In genomic region chr4:111671756-111672155, GRCh38 we compare ENCODE assay signal across 19 cellular contexts.
DNase-seq lines count a peak whose midpoint lies in the region; FAIRE-seq and TF ChIP-seq lines count a peak whose summit lies in the region.
"Had no signal": no experiment of that assay in that cellular context is flagged by ENCODE, and none has a peak within 500 bp of the region (broad histone marks: within the 10 kb centered on the region; RNA-seq: fewer than 3 reads in every experiment).

No MANE protein-coding gene starts in this region.

- no peak overlapping the region for H3K27ac ChIP-seq in smooth muscle cell (ENCODE audit: low read depth)
- no peak overlapping the region for H3K27ac ChIP-seq in tibial artery
- H3K27ac ChIP-seq: BLaER1 treated with 17β-estradiol and CSF1 and Interleukin-3, amounts not matched to agents 10 nM and 100 nM had no signal

- H3K9me3 ChIP-seq in smooth muscle cell (replicated peaks; ENCODE audit: low read depth) = no peaks in the 10 kb centered on the region
- H3K9me3 ChIP-seq in tibial artery = no peaks in the 10 kb centered on the region
- H3K9me3 ChIP-seq: BE2C; BLaER1 treated with 17β-estradiol and CSF1 and Interleukin-3, amounts not matched to agents 10 nM and 100 nM had no signal

- WGBS in smooth muscle cell (ENCODE audit: low lambda C conversion rate) = 47% methylated on average over 2 of the region's 2 CpGs

- no peak overlapping the region for H3K4me3 ChIP-seq in smooth muscle cell
- no peak overlapping the region for H3K4me3 ChIP-seq in tibial artery
- H3K4me3 ChIP-seq: BLaER1 treated with 17β-estradiol and CSF1 and Interleukin-3, amounts not matched to agents 10 nM and 100 nM had no signal

- no peak overlapping the region for H3K9ac ChIP-seq in smooth muscle cell (ENCODE audit: low read depth)
- H3K9ac ChIP-seq: BLaER1 treated with 17β-estradiol and CSF1 and Interleukin-3, amounts not matched to agents 10 nM and 100 nM had no signal

- H3K4me1 ChIP-seq in smooth muscle cell (ENCODE audit: low read depth) (peaks cover 6% of the 10 kb centered on the region), tibial artery (no peaks in the 10 kb centered on the region)
- H3K4me1 ChIP-seq: BE2C; BLaER1 treated with 17β-estradiol and CSF1 and Interleukin-3, amounts not matched to agents 10 nM and 100 nM had no signal

- H3K4me2 ChIP-seq in smooth muscle cell = no peak overlapping the region
- H3K4me2 ChIP-seq: BLaER1 treated with 17β-estradiol and CSF1 and Interleukin-3, amounts not matched to agents 10 nM and 100 nM had no signal

- H3F3A ChIP-seq in smooth muscle cell (ENCODE audit: low read depth) = no peaks in the 10 kb centered on the region

- FAIRE-seq in D721Med (lab: Jason Lieb, UNC) = peak; percentile 82
- FAIRE-seq: G401.6, H54 had no signal

- peak overlapping the region; percentile 15 for H2AFZ ChIP-seq in smooth muscle cell (ENCODE audit: low read depth)

- no peaks in the 10 kb centered on the region for H4K20me1 ChIP-seq in smooth muscle cell (ENCODE audit: low read depth)
- H4K20me1 ChIP-seq: BLaER1 treated with 17β-estradiol and CSF1 and Interleukin-3, amounts not matched to agents 10 nM and 100 nM had no signal

- H3K79me2 ChIP-seq in smooth muscle cell (ENCODE audit: low read depth) = no peaks in the 10 kb centered on the region

- no peak for TF ChIP-seq CTCF in D721Med (IDR thresholded peaks at IDR 0.05; ENCODE audit: insufficient read depth, missing control alignments)
- no peak for TF ChIP-seq CTCF in smooth muscle cell (IDR thresholded peaks at IDR 0.05; ENCODE audit: borderline replicate concordance, insufficient read depth, poor library complexity, severe bottlenecking)
- TF ChIP-seq CTCF in GM20000 (IDR thresholded peaks at IDR 0.05; ENCODE audit: extremely low read depth, missing control alignments) = no peak
- TF ChIP-seq CTCF in tibial artery (IDR thresholded peaks at IDR 0.05) = no peak

- intact Hi-C loops in tibial artery (cut with DNase I; ENCODE audit: low total_unique reads) = no loop called here

- DNase-seq in D721Med (ENCODE audit: insufficient read length, low spot score) (peak; percentile 19), NCI-H82 (lab: John Stamatoyannopoulos, UW) (peak; percentile 94), amniotic epithelial cell (ENCODE audit: low read depth) (peak; percentile 19), smooth muscle cell (lab: John Stamatoyannopoulos, UW; ENCODE audit: unreplicated experiment) (no peak), GM20000 (ENCODE audit: low spot score) (no peak), AG08396 (ENCODE audit: low spot score) (no peak), tibial artery (no peak)
- no peak for DNase-seq in activated CD4-positive, alpha-beta T cell treated with anti-CD3 and anti-CD28 coated beads, Interleukin-2, amount 50 U/mL, for 1 hour
- DNase-seq: AML-193; BE2C; CD4-positive, alpha-beta T cell; CD8-positive, alpha-beta memory T cell; DMS153; DND-41; GOT3; HCEC 1CT had no signal

- H3K27me3 ChIP-seq in smooth muscle cell (ENCODE audit: low read depth) (no peaks in the 10 kb centered on the region), tibial artery (no peaks in the 10 kb centered on the region)
- H3K27me3 ChIP-seq: BE2C; BLaER1 treated with 17β-estradiol and CSF1 and Interleukin-3, amounts not matched to agents 10 nM and 100 nM had no signal

- H3K36me3 ChIP-seq in smooth muscle cell (ENCODE audit: low read depth) = no peaks in the 10 kb centered on the region
- H3K36me3 ChIP-seq in tibial artery = no peaks in the 10 kb centered on the region
- H3K36me3 ChIP-seq: BE2C; BLaER1 treated with 17β-estradiol and CSF1 and Interleukin-3, amounts not matched to agents 10 nM and 100 nM had no signal

Comparison
In these comparisons a context has a peak if more than half of its experiments do, and no peak if none do; other contexts are left out.
1. DNase-seq: peak in D721Med (single experiment), NCI-H82 (single experiment) and amniotic epithelial cell (single experiment); none in smooth muscle cell (single experiment), activated CD4-positive, alpha-beta T cell treated with anti-CD3 and anti-CD28 coated beads, Interleukin-2, amount 50 U/mL, for 1 hour (single experiment), GM20000 (single experiment), AG08396 (single experiment) and tibial artery (0 of 2).